Comparison of ENCODE assay signal across 8 cellular contexts in genomic region chr1:999797-1000356, GRCh38. TPM values are rescaled to one million over a fixed set of nuclear protein-coding genes. Genes with fewer than 3 reads are reported as not detected.
DNase-seq lines count a peak whose midpoint lies in the region; ATAC-seq and TF ChIP-seq lines count a peak whose summit lies in the region.

TSS of gene HES4 (minus strand) at chr1:1000097. CDS start at chr1:999973, 124 bp downstream.

- peaks cover 57% of the 10 kb centered on the region for H3K4me1 ChIP-seq in CD8-positive, alpha-beta T cell (ENCODE audit: insufficient read depth, low read length)

- peaks cover 25% of the 10 kb centered on the region for H3K4me1 Mint-ChIP-seq in CD8-positive, alpha-beta T cell (ENCODE audit: low read depth)

- CTCF ChIA-PET in CD8-positive, alpha-beta T cell (lab: Charles Lee), result interaction anchor here (1.3 kb wide), 1 partner anchor 28 kb away, joined by 4 read pairs; no protein-coding TSS in a partner anchor

- no peak for TF ChIP-seq CTCF in CD8-positive, alpha-beta T cell (IDR thresholded peaks at IDR 0.05)
- TF ChIP-seq CTCF in HFF-Myc (IDR thresholded peaks at IDR 0.05; ENCODE audit: low read depth, low read length, missing control alignments) (no peak), fibroblast of mammary gland (conservative IDR thresholded peaks at IDR 0.05; ENCODE audit: control insufficient read depth, insufficient read depth, low read depth, low read length) (no peak)

- peak within 1 kb of the TSS; percentile 94 for H3K27ac Mint-ChIP-seq in CD8-positive, alpha-beta T cell

- H3K9me3 Mint-ChIP-seq in CD8-positive, alpha-beta T cell, result no peaks in the 10 kb centered on the region

- no peaks in the 10 kb centered on the region for H3K36me3 ChIP-seq in CD8-positive, alpha-beta T cell (ENCODE audit: insufficient read depth, low read length)

- ATAC-seq in CD8-positive, alpha-beta T cell, result peak; percentile 44
- no peak for ATAC-seq in GM19397 (IDR thresholded peaks at IDR 0.05; ENCODE audit: unreplicated experiment)

- peak within 1 kb of the TSS; percentile 50 for H3K4me3 ChIP-seq in CD8-positive, alpha-beta T cell (ENCODE audit: low read depth, low read length)
- H3K4me3 ChIP-seq in HFF-Myc (replicated peaks; ENCODE audit: low read depth, low read length) (peak within 1 kb of the TSS; percentile 54), fibroblast of mammary gland (ENCODE audit: control insufficient read depth, low read depth, low read length) (peak within 1 kb of the TSS; percentile 25)

- H3K9me3 ChIP-seq in CD8-positive, alpha-beta T cell (ENCODE audit: low read length), result no peaks in the 10 kb centered on the region

- peaks cover 41% of the 10 kb centered on the region for H3K27me3 ChIP-seq in CD8-positive, alpha-beta T cell (ENCODE audit: insufficient read depth, low read length)

- H3K27me3 Mint-ChIP-seq in CD8-positive, alpha-beta T cell (ENCODE audit: low read depth), result peaks cover 30% of the 10 kb centered on the region

- H3K27ac ChIP-seq in CD8-positive, alpha-beta T cell (ENCODE audit: low read depth, low read length), result peak within 1 kb of the TSS; percentile 19

- peak within 1 kb of the TSS; percentile 82 for H3K4me3 Mint-ChIP-seq in CD8-positive, alpha-beta T cell

- intact Hi-C loops in CD8-positive, alpha-beta T cell (cut with DNase I, micrococcal nuclease), result loop anchor here (1.0 to 5.0 kb wide), 4 partner anchors 13 to 62 kb away; partner anchors contain the start of gene ISG15 (in 1 of the 2)

- H3K36me3 Mint-ChIP-seq in CD8-positive, alpha-beta T cell, result no peaks in the 10 kb centered on the region

- POLR2A ChIA-PET in CD8-positive, alpha-beta T cell (lab: Charles Lee), result no interaction called here

- peak in 3 of 7 experiments; percentile 50 to 70 (median 64) for DNase-seq in CD8-positive, alpha-beta T cell
- DNase-seq in HFF-Myc (ENCODE audit: extremely low read depth, low read depth), result no peak
- DNase-seq in NCI-H82 (lab: John Stamatoyannopoulos, UW), result peak; percentile 91
- peak; percentile 84 for DNase-seq in activated effector memory CD4-positive, alpha-beta T cell treated with anti-CD3 and anti-CD28 coated beads, Interleukin-2, amount 50 U/mL, for 16 hours
- DNase-seq in fibroblast of mammary gland (ENCODE audit: low read depth), result peak; percentile 83
- DNase-seq in myocyte (ENCODE audit: low read depth), result peak; percentile 93
- peak; percentile 38 for DNase-seq in superior temporal gyrus (ENCODE audit: extremely low spot score)

RNA-seq across cellular contexts. Expression of gene HES4, which starts in this region (rescaled TPM):
- total RNA-seq in CD8-positive, alpha-beta T cell, result 10 to 100 TPM; 26.0 to 30.9 TPM
- 45.8 and 63.9 TPM in 2 replicates for total RNA-seq in myocyte
- 11.3 TPM for polyA plus RNA-seq in myocyte (2012)
